20 cellular contexts compared by ENCODE assay signal in genomic region chr20:60430516-60431001, GRCh38.
"Had no signal": no experiment of that assay in that cellular context is flagged by ENCODE, and none has a peak within 500 bp of the region (broad histone marks: within the 10 kb centered on the region; RNA-seq: fewer than 3 reads in every experiment).

No MANE protein-coding gene starts in this region.

- ATAC-seq: gastrocnemius medialis; heart right ventricle; left cardiac atrium; left lung; left ventricle myocardium superior; lower lobe of right lung; naive thymus-derived CD4-positive, alpha-beta T cell had no signal

- DNase-seq: dermis blood vessel endothelial cell; dorsolateral prefrontal cortex; effector CD4-positive, alpha-beta T cell; effector memory CD4-positive, alpha-beta T cell; esophagus squamous epithelium; foreskin fibroblast; foreskin melanocyte; gastrocnemius medialis; glutamatergic neuron; head of caudate nucleus; heart right ventricle; hippocampal formation; left cardiac atrium; left lung; left ventricle myocardium superior; lower lobe of right lung; mesendoderm; midbrain; naive thymus-derived CD4-positive, alpha-beta T cell had no signal

- H3K4me3 Mint-ChIP-seq: naive thymus-derived CD4-positive, alpha-beta T cell had no signal

- H3K4me3 ChIP-seq: coronary artery, dorsolateral prefrontal cortex, esophagus squamous epithelium, gastrocnemius medialis, heart right ventricle, left lung, lower lobe of right lung had no signal

- H3K4me1 Mint-ChIP-seq: naive thymus-derived CD4-positive, alpha-beta T cell had no signal

- H3K36me3 Mint-ChIP-seq: naive thymus-derived CD4-positive, alpha-beta T cell had no signal

- H3K36me3 ChIP-seq: esophagus squamous epithelium, gastrocnemius medialis, heart right ventricle, left lung, lower lobe of right lung had no signal

- H3K27ac Mint-ChIP-seq: naive thymus-derived CD4-positive, alpha-beta T cell had no signal

- H3K9me3 ChIP-seq: esophagus squamous epithelium, gastrocnemius medialis, heart right ventricle, left lung, lower lobe of right lung had no signal

- H3K27ac ChIP-seq: coronary artery, dorsolateral prefrontal cortex, esophagus squamous epithelium, gastrocnemius medialis, heart right ventricle, left lung, lower lobe of right lung had no signal

- H3K27me3 ChIP-seq: esophagus squamous epithelium, gastrocnemius medialis, left lung had no signal

- H3K4me1 ChIP-seq: esophagus squamous epithelium, gastrocnemius medialis, heart right ventricle, left lung, lower lobe of right lung had no signal
